19 cellular contexts compared by ENCODE assay signal in the genomic region with DNA sequence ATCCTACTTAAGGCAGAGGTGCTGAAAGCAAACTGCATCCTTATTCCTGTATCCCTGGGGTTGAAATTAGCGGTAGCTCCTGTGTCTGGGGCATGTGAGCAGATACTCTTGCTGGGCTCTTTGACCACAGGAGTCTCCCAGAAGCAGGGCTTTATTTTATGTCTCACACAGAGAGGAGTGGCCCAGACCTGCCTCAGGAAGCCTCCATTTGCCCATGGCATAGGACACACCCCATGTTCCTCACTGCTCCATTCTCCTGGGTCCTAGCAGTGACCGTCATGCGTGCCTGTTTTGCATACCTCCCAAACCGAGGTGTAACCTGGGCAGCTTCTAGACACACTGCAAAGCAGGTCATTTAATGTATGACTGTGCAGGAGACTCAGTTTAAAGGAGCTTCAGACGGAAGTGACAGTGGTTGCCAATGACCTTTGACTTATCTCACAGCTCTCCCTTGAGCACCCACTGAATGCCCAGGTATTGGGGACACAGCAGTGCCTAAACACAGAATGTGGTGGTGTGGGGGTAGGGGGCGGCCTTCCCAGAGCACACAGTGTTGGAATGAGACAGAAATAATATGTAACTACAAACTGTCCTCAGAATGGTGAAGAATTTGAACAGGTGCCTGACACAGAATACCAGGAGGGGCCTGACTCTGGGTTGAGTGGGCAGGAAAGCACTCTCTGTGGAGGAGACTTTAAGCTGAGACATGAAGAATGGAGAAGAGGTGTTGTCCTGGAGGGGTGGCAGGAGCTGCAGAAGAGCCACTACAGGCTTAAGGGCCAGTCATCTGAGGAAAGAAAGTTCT. TPM values are rescaled to one million over a fixed set of nuclear protein-coding genes. Genes with fewer than 3 reads are reported as not detected.
DNase-seq lines count a peak whose midpoint lies in the region; ATAC-seq and TF ChIP-seq lines count a peak whose summit lies in the region.
"Had no signal": no experiment of that assay in that cellular context is flagged by ENCODE, and none has a peak within 500 bp of the region (broad histone marks: within the 10 kb centered on the region; RNA-seq: fewer than 3 reads in every experiment).

No MANE protein-coding gene starts in this region.

- H4K91ac ChIP-seq in mesenchymal stem cell (ENCODE audit: low read length): no peak overlapping the region

- H3K4ac ChIP-seq in mesenchymal stem cell (ENCODE audit: low read depth in 1 of 2, low read length in 2 of 2): no peak overlapping the region

- H3K4me1 ChIP-seq in mesenchymal stem cell (ENCODE audit: control insufficient read depth, insufficient read depth, low read depth, low read length) (peaks cover 74% of the 10 kb centered on the region), transverse colon (peaks cover 0 to 41% (median 27%) of the 10 kb centered on the region in 4 donors)

- no peak overlapping the region for H3K4me3 ChIP-seq in mesenchymal stem cell (ENCODE audit: insufficient read depth in 1 of 2, low read depth in 1 of 2, low read length in 2 of 2)
- H3K4me3 ChIP-seq in transverse colon: no peak overlapping the region
- H3K4me3 ChIP-seq: sigmoid colon had no signal

- peak; percentile 88 for ATAC-seq in esophagus mucosa
- ATAC-seq in HG03520 (IDR thresholded peaks at IDR 0.05; ENCODE audit: unreplicated experiment): no peak
- ATAC-seq: activated CD8-positive, alpha-beta T cell treated with anti-CD3 and anti-CD28 coated beads, Interleukin-2, amount 10 ng/mL, durations not matched to agents 7 days and 5 days; activated T-cell treated with anti-CD3 and anti-CD28 coated beads, Interleukin-2, amount 50 U/mL, for 4 hours; stimulated activated memory B cell treated with anti-CD40 and anti-IgM and Interleukin-4, amounts not matched to agents 10 μg/mL and 1 μg/mL and 100 μg/mL, for 72 hours had no signal

- H3K36me3 ChIP-seq in mesenchymal stem cell (ENCODE audit: control insufficient read depth in 1 of 2, insufficient read depth in 2 of 2, low read depth in 1 of 2, low read length in 2 of 2) (peaks cover 0 to 32% of the 10 kb centered on the region in 2 experiments), transverse colon (no peaks in the 10 kb centered on the region)
- H3K36me3 ChIP-seq: sigmoid colon had no signal

- H2AFZ ChIP-seq in mesenchymal stem cell (ENCODE audit: low read depth, low read length): no peak overlapping the region

- H3K14ac ChIP-seq in mesenchymal stem cell (ENCODE audit: low read length in 2 of 2): no peak overlapping the region

- no peak overlapping the region for H2BK120ac ChIP-seq in mesenchymal stem cell (ENCODE audit: low read depth, low read length)

- no peak for TF ChIP-seq EP300 in transverse colon (IDR thresholded peaks at IDR 0.05; ENCODE audit: low read depth)

- peaks cover 25% of the 10 kb centered on the region for H3K79me1 ChIP-seq in mesenchymal stem cell (replicated peaks; ENCODE audit: low read length, poor library complexity, severe bottlenecking)

- peak overlapping the region; percentile 12 for H2AK5ac ChIP-seq in mesenchymal stem cell (ENCODE audit: low read length, severe bottlenecking)

- no peak for TF ChIP-seq CTCF in transverse colon (IDR thresholded peaks at IDR 0.05)

- no peak overlapping the region for H3K23ac ChIP-seq in mesenchymal stem cell (ENCODE audit: low read length in 2 of 2)

- H2BK15ac ChIP-seq in mesenchymal stem cell (ENCODE audit: low read depth, poor library complexity, severe bottlenecking): no peak overlapping the region

- H4K8ac ChIP-seq in mesenchymal stem cell (ENCODE audit: low read length): no peak overlapping the region

- H3K27ac ChIP-seq in mesenchymal stem cell (ENCODE audit: low read length, poor library complexity, severe bottlenecking) (no peak overlapping the region), transverse colon (peak overlapping the region; percentile 17 to 88 (median 76))
- H3K27ac ChIP-seq: sigmoid colon had no signal

- H2BK12ac ChIP-seq in mesenchymal stem cell (ENCODE audit: low read length in 2 of 2): no peak overlapping the region

- H2BK5ac ChIP-seq in mesenchymal stem cell (ENCODE audit: low read depth, low read length, poor library complexity, severe bottlenecking): no peak overlapping the region

- DNase-seq in NCI-H526 (lab: John Stamatoyannopoulos, UW) (peak; percentile 91 to 95), mesenchymal stem cell (no peak), transverse colon (peak; percentile 64), NOMO-1 treated with dmso at 0.1 percent for 144 hours (lab: John Stamatoyannopoulos, UW; ENCODE audit: unreplicated experiment) (no peak), NCI-H187 treated with DMSO at 0.1 percent for 48 hours (lab: John Stamatoyannopoulos, UW) (no peak)
- DNase-seq: activated CD8-positive, alpha-beta T cell treated with anti-CD3 and anti-CD28 coated beads, Interleukin-2, amount 10 ng/mL, durations not matched to agents 7 days and 5 days; activated T-cell treated with anti-CD3 and anti-CD28 coated beads, Interleukin-2, amount 50 U/mL, for 4 hours; aorta; CD4-positive, alpha-beta memory T cell; DND-41; effector CD8-positive, alpha-beta T cell; Kasumi-1; NCI-H1092 treated with DMSO at 0.1 percent for 48 hours; NCI-H2029 treated with DMSO at 0.1 percent for 48 hours; sigmoid colon had no signal

- no peak overlapping the region for H3K18ac ChIP-seq in mesenchymal stem cell (ENCODE audit: low read depth in 1 of 2, low read length in 2 of 2)

- no peak overlapping the region for H3K9ac ChIP-seq in mesenchymal stem cell (ENCODE audit: low read length)

- no peaks in the 10 kb centered on the region for H3K9me3 ChIP-seq in mesenchymal stem cell (ENCODE audit: control insufficient read depth, low read length)
- no peaks in the 10 kb centered on the region for H3K9me3 ChIP-seq in transverse colon
- H3K9me3 ChIP-seq: sigmoid colon had no signal

- H3K4me2 ChIP-seq in mesenchymal stem cell (ENCODE audit: low read length, poor library complexity, severe bottlenecking): no peak overlapping the region

- in situ Hi-C loops in transverse colon (cut with MboI; ENCODE audit: low pct_ligation_motif_present in 1 of 4, low pct_unique_long_range_greater_than_20kb in 1 of 4, low sequenced_read_pairs in 3 of 4): no loop called here

- 88% methylated on average over 6 of the region's 6 CpGs for WGBS in mesenchymal stem cell
- 47 to 65% methylated on average over 2 to 6 of the region's 6 CpGs for WGBS in transverse colon (ENCODE audit: low coverage in 1 of 2), 2 donors

- peak; percentile 70 for TF ChIP-seq POLR2A in transverse colon (IDR thresholded peaks at IDR 0.05)

- H3K27me3 ChIP-seq in mesenchymal stem cell (ENCODE audit: control insufficient read depth in 1 of 2, insufficient read depth in 1 of 2, low read length in 2 of 2) (peaks cover 0 to 50% of the 10 kb centered on the region in 2 experiments), transverse colon (no peaks in the 10 kb centered on the region)

- intact Hi-C loops in transverse colon (cut with DNase I; ENCODE audit: low total_unique reads): no loop called here

RNA-seq across cellular contexts. Expression of a gene that starts 3.7 kb away (rescaled TPM):
- 6.0 TPM for total RNA-seq in esophagus mucosa
- 1.3 TPM for polyA plus RNA-seq in mesenchymal stem cell (2013, experiment 1 of 2)
- 1.5 TPM for polyA plus RNA-seq in mesenchymal stem cell (2013, experiment 2 of 2)
- total RNA-seq in transverse colon: 100 to 1,000 TPM in 3 of 4 donors, 10 to 100 TPM in 1; 18.7 to 210 (median 157) TPM
- total RNA-seq: activated CD8-positive, alpha-beta T cell treated with anti-CD3 and anti-CD28 coated beads, Interleukin-2, amount 10 ng/mL, durations not matched to agents 7 days and 5 days; RPMI7951 had no signal
- polyA plus RNA-seq: CD4-positive, alpha-beta memory T cell had no signal

Comparison
In these comparisons a context has a peak if more than half of its experiments do, and no peak if none do; other contexts are left out.
1. DNase-seq: peak in NCI-H526 (2 of 2) and transverse colon (single experiment); none in mesenchymal stem cell (single experiment), NOMO-1 treated with dmso at 0.1 percent for 144 hours (single experiment) and NCI-H187 treated with DMSO at 0.1 percent for 48 hours (single experiment).